In the genomic region with DNA sequence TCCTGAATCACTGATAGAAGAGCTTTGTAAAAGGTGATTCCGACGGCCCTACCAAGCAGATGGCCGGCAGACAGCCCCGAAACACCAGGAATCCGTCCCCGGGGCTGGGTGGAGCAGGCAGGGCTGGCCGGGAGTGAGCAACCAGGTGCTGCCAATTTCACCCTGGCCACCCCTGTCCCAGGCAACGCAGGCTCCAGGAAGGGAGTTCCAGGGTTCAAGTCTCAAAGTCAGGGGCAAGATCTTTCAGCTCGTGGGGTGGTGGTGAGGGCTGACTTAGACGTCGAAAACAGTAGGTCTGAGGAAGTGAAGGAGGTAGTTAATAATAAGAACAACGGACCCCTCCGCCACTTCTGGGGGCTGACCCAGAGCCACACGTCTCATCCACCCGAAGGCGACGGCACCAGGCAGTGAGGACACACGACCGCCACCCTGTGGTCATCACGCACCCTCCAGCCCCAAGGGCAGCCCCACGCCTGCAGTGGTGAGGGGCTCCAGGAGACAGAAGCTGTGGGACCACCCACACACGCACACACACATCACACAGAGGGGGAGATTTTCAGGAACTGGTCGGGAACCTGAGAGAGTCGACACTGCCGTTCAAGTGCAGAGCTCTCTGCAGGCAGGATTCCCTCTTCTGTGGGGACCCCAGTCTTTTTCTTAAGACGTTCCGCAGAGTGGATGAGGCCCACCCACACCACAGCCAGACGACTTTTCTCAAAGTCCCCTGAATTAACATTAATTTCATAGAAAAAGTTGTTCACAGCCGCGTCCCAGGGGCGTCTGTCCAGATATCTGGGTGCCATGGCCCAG, we compare ENCODE assay signal across 11 cellular contexts.
A peak's percentile ranks its signal among the peaks of the same experiment; 100 is the strongest.
DNase-seq lines count a peak whose midpoint lies in the region; ATAC-seq and TF ChIP-seq lines count a peak whose summit lies in the region.
"Had no signal": no experiment of that assay in that cellular context is flagged by ENCODE, and none has a peak within 500 bp of the region (broad histone marks: within the 10 kb centered on the region; RNA-seq: fewer than 3 reads in every experiment).

No MANE protein-coding gene starts in this region.

- H3K36me3 ChIP-seq in neural progenitor cell = no peaks in the 10 kb centered on the region
- H3K36me3 ChIP-seq: thoracic aorta had no signal

- H3K9me3 Mint-ChIP-seq in neural progenitor cell (peaks cover 10% of the 10 kb centered on the region), progenitor cell of endocrine pancreas (ENCODE audit: low read depth) (peaks cover 4% of the 10 kb centered on the region)
- H3K9me3 Mint-ChIP-seq: activated CD4-positive, alpha-beta T cell treated with anti-CD3 and anti-CD28 coated beads, Interleukin-2, amount 10 ng/mL, durations not matched to agents 24 days and 14 days had no signal

- no peak overlapping the region for H3K27ac Mint-ChIP-seq in neural progenitor cell
- H3K27ac Mint-ChIP-seq in progenitor cell of endocrine pancreas = no peak overlapping the region
- H3K27ac Mint-ChIP-seq: activated CD4-positive, alpha-beta T cell treated with anti-CD3 and anti-CD28 coated beads, Interleukin-2, amount 10 ng/mL, durations not matched to agents 24 days and 14 days had no signal

- H3K27me3 Mint-ChIP-seq in neural progenitor cell (ENCODE audit: insufficient read depth, low read depth) (peaks cover 19% of the 10 kb centered on the region), progenitor cell of endocrine pancreas (peaks cover 52% of the 10 kb centered on the region)

- TF ChIP-seq CTCF in coronary artery (IDR thresholded peaks at IDR 0.05) = no peak
- TF ChIP-seq CTCF in neural progenitor cell (IDR thresholded peaks at IDR 0.05) = peak; percentile 59
- TF ChIP-seq CTCF in progenitor cell of endocrine pancreas (IDR thresholded peaks at IDR 0.05; ENCODE audit: unreplicated experiment) = no peak

- H3F3A ChIP-seq in neural progenitor cell (ENCODE audit: low read depth) = peaks cover 4% of the 10 kb centered on the region

- H3K4me2 ChIP-seq in neural progenitor cell = peak overlapping the region; percentile 23

- H3K4me1 Mint-ChIP-seq in neural progenitor cell = peaks cover 37% of the 10 kb centered on the region
- no peaks in the 10 kb centered on the region for H3K4me1 Mint-ChIP-seq in progenitor cell of endocrine pancreas (ENCODE audit: low read depth)
- H3K4me1 Mint-ChIP-seq: activated CD4-positive, alpha-beta T cell treated with anti-CD3 and anti-CD28 coated beads, Interleukin-2, amount 10 ng/mL, durations not matched to agents 24 days and 14 days had no signal

- ATAC-seq in GM18502 (IDR thresholded peaks at IDR 0.05; ENCODE audit: poor library complexity, unreplicated experiment) = no peak

- H2AFZ ChIP-seq in neural progenitor cell (replicated peaks) = no peak overlapping the region

- no peaks in the 10 kb centered on the region for H3K79me2 ChIP-seq in neural progenitor cell (ENCODE audit: low read depth)

- H3K27ac ChIP-seq in coronary artery = no peak overlapping the region
- H3K27ac ChIP-seq in neural progenitor cell = no peak overlapping the region
- H3K27ac ChIP-seq: epithelial cell of prostate, thoracic aorta had no signal

- H3K9ac ChIP-seq in neural progenitor cell = no peak overlapping the region

- H4K20me1 ChIP-seq in neural progenitor cell (ENCODE audit: low read depth) = no peaks in the 10 kb centered on the region

- H3K4me1 ChIP-seq in neural progenitor cell = peaks cover 13% of the 10 kb centered on the region

- H3K27me3 ChIP-seq in neural progenitor cell = peaks cover 30% of the 10 kb centered on the region

- H3K36me3 Mint-ChIP-seq in neural progenitor cell (peaks cover 3% of the 10 kb centered on the region), progenitor cell of endocrine pancreas (ENCODE audit: insufficient read depth) (no peaks in the 10 kb centered on the region)

- H3K4me3 Mint-ChIP-seq in neural progenitor cell (peak overlapping the region; percentile 35), progenitor cell of endocrine pancreas (ENCODE audit: low read depth) (no peak overlapping the region)
- H3K4me3 Mint-ChIP-seq: activated CD4-positive, alpha-beta T cell treated with anti-CD3 and anti-CD28 coated beads, Interleukin-2, amount 10 ng/mL, durations not matched to agents 24 days and 14 days had no signal

- DNase-seq in NCI-H146 (lab: John Stamatoyannopoulos, UW) (peak; percentile 59), NCI-H146 treated with DMSO at 0.1 percent for 48 hours (lab: John Stamatoyannopoulos, UW; ENCODE audit: unreplicated experiment) (no peak), Kasumi-1 (lab: John Stamatoyannopoulos, UW) (peak; percentile 7 to 13), coronary artery (ENCODE audit: low spot score) (peak; percentile 54), neural progenitor cell (ENCODE audit: low spot score) (peak; percentile 81), NCI-H1694 treated with DMSO at 0.1 percent for 48 hours (lab: John Stamatoyannopoulos, UW) (no peak), progenitor cell of endocrine pancreas (ENCODE audit: low spot score, unreplicated experiment) (no peak)

- H3K9me3 ChIP-seq in neural progenitor cell (ENCODE audit: low read depth) = peaks cover under 1% of the 10 kb centered on the region
- H3K9me3 ChIP-seq: thoracic aorta had no signal

- H3K4me3 ChIP-seq in coronary artery = no peak overlapping the region
- no peak overlapping the region for H3K4me3 ChIP-seq in neural progenitor cell
- H3K4me3 ChIP-seq: thoracic aorta had no signal

Comparison
In these comparisons a context has a peak if more than half of its experiments do, and no peak if none do; other contexts are left out.
1. DNase-seq: peak in NCI-H146 (single experiment), Kasumi-1 (2 of 2), coronary artery (single experiment) and neural progenitor cell (single experiment); none in NCI-H146 treated with DMSO at 0.1 percent for 48 hours (single experiment), NCI-H1694 treated with DMSO at 0.1 percent for 48 hours (single experiment) and progenitor cell of endocrine pancreas (single experiment).